In the genomic region with DNA sequence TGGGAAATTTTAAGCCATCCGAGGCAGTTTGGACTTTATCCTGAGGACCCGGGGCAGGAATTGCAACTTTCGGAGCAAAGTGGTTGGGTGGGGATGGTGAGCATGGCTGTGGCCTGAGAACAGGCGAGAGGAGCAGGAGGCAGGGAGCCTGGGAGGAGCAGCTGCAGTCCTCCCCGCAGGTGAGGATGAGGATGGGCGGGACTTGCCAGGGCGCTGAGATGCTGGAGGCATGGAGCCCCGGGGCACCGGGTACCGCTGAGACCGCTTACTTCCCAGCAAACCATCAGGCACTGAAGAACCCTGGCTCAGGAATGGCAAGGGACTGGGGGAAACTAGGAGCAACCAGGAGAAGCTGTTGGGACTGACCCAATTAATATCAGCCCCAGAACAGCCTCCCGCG, we compare ENCODE assay signal across 27 cellular contexts.
"Had no signal": no experiment of that assay in that cellular context is flagged by ENCODE, and none has a peak within 500 bp of the region (broad histone marks: within the 10 kb centered on the region; RNA-seq: fewer than 3 reads in every experiment).

No MANE protein-coding gene starts in this region.

- H3K9me3 ChIP-seq: ascending aorta, esophagus squamous epithelium, ovary, right lobe of liver, vagina had no signal

- FAIRE-seq: endometrium had no signal

- H3K36me3 ChIP-seq: ascending aorta, esophagus squamous epithelium, ovary, right lobe of liver, vagina, WERI-Rb-1 had no signal

- DNase-seq: activated CD4-positive, alpha-beta memory T cell treated with anti-CD3 and anti-CD28 coated beads for 36 hours; activated CD4-positive, alpha-beta T cell treated with anti-CD3 and anti-CD28 coated beads, Interleukin-2, amount 10 ng/mL, durations not matched to agents 24 days and 14 days; activated CD4-positive, CD25-positive, alpha-beta regulatory T cell treated with anti-CD3 and anti-CD28 coated beads, Interleukin-2, amount 50 U/mL, for 72 hours; activated gamma-delta T cell; activated naive CD4-positive, alpha-beta T cell treated with anti-CD3 and anti-CD28 coated beads, Interleukin-2, amount 10 ng/mL, durations not matched to agents 7 days and 5 days; activated naive CD8-positive, alpha-beta T cell treated with anti-CD3 and anti-CD28 coated beads, Interleukin-2, amount 10 ng/mL, durations not matched to agents 7 days and 5 days; activated T-cell treated with anti-CD3 and anti-CD28 coated beads for 4 hours; effector CD8-positive, alpha-beta T cell; esophagus squamous epithelium; foreskin melanocyte; left ventricle myocardium superior; mammary epithelial cell; naive B cell; ovary; right lobe of liver; stimulated activated CD4-positive, alpha-beta T cell treated with anti-CD3 and anti-CD28 coated beads, Interleukin-4, amount 100 ng/mL, for 4 hours; stimulated activated CD8-positive, alpha-beta memory T cell treated with anti-CD3 and anti-CD28 coated beads, Interleukin-4, amount 100 ng/mL, for 48 hours; stimulated activated naive CD8-positive, alpha-beta T cell treated with anti-CD3 and anti-CD28 coated beads, Interleukin-15, amount 100 ng/mL, for 72 hours; substantia nigra; T-helper 9 cell; WERI-Rb-1 had no signal

- H3K4me1 ChIP-seq: esophagus squamous epithelium, right lobe of liver, vagina had no signal

- H3K27me3 ChIP-seq: ascending aorta, ovary, right lobe of liver, vagina had no signal

- H3K27ac ChIP-seq: epithelial cell of prostate, esophagus squamous epithelium, ovary, right lobe of liver, skin epidermis, vagina, WERI-Rb-1 had no signal

- ATAC-seq: right lobe of liver; stimulated activated memory B cell treated with anti-CD40 and anti-IgM and Interleukin-4, amounts not matched to agents 10 μg/mL and 1 μg/mL and 100 μg/mL, for 72 hours; stimulated activated naive CD8-positive, alpha-beta T cell treated with anti-CD3 and anti-CD28 coated beads, Interleukin-15, amount 100 ng/mL, for 72 hours had no signal

- H3K4me3 ChIP-seq: ascending aorta, esophagus squamous epithelium, ovary, right lobe of liver, skin epidermis, vagina had no signal
